In genomic region chr7:130994378-130995115, GRCh38 we compare ENCODE assay signal across 10 cellular contexts.
DNase-seq lines count a peak whose midpoint lies in the region; ATAC-seq and TF ChIP-seq lines count a peak whose summit lies in the region.
"Had no signal": no experiment of that assay in that cellular context is flagged by ENCODE, and none has a peak within 500 bp of the region (broad histone marks: within the 10 kb centered on the region; RNA-seq: fewer than 3 reads in every experiment).

No MANE protein-coding gene starts in this region.

- no peaks in the 10 kb centered on the region for H3K27me3 Mint-ChIP-seq in activated T-cell treated with anti-CD3 and anti-CD28 coated beads, Interleukin-2, amount 50 U/mL, for 24 hours

- H3K9me3 ChIP-seq in mucosa of descending colon (no peaks in the 10 kb centered on the region), tibial nerve (no peaks in the 10 kb centered on the region)

- peak overlapping the region; percentile 95 for H3K27ac ChIP-seq in cingulate gyrus (ENCODE audit: low read depth, low read length)
- peak overlapping the region; percentile 78 to 92 (median 91) for H3K27ac ChIP-seq in tibial nerve

- peak; percentile 85 to 89 for TF ChIP-seq EP300 in tibial nerve (IDR thresholded peaks at IDR 0.05)

- H3K4me3 ChIP-seq in mucosa of descending colon, result no peak overlapping the region
- peak overlapping the region in 2 of 4 donors; percentile 1 to 15 for H3K4me3 ChIP-seq in tibial nerve
- H3K4me3 ChIP-seq: K562 had no signal

- H3K36me3 Mint-ChIP-seq in activated T-cell treated with anti-CD3 and anti-CD28 coated beads, Interleukin-2, amount 50 U/mL, for 24 hours (ENCODE audit: low read depth), result peaks cover 53% of the 10 kb centered on the region

- H3K4me1 Mint-ChIP-seq in activated T-cell treated with anti-CD3 and anti-CD28 coated beads, Interleukin-2, amount 50 U/mL, for 24 hours (ENCODE audit: low read depth), result peaks cover 88% of the 10 kb centered on the region

- intact Hi-C loops in mucosa of descending colon (cut with DNase I, micrococcal nuclease), result no loop called here

- H3K4me3 Mint-ChIP-seq in activated T-cell treated with anti-CD3 and anti-CD28 coated beads, Interleukin-2, amount 50 U/mL, for 24 hours, result peak overlapping the region; percentile 57

- peak overlapping the region; percentile 97 for H3K27ac Mint-ChIP-seq in activated T-cell treated with anti-CD3 and anti-CD28 coated beads, Interleukin-2, amount 50 U/mL, for 24 hours

- WGBS in tibial nerve, 2 donors, result 22 to 46% methylated on average over 13 of the region's 13 CpGs

- H3K36me3 ChIP-seq in mucosa of descending colon (ENCODE audit: low read depth) (no peaks in the 10 kb centered on the region), tibial nerve (no peaks in the 10 kb centered on the region)

- H3K27me3 ChIP-seq in tibial nerve, result no peaks in the 10 kb centered on the region

- no peak for DNase-seq in activated T-cell treated with anti-CD3 and anti-CD28 coated beads, Interleukin-2, amount 50 U/mL, for 24 hours
- DNase-seq in activated T-cell treated with anti-CD3 and anti-CD28 coated beads, Interleukin-2, amount 50 U/mL, for 48 hours, result no peak
- DNase-seq in mucosa of descending colon (peak; percentile 41 to 68 (median 60)), tibial nerve (ENCODE audit: low spot score in 2 of 2) (peak in 1 of 2 donors; percentile 55), GM19240 (ENCODE audit: insufficient read length, low spot score) (no peak)
- DNase-seq: T-helper 9 cell had no signal

- TF ChIP-seq CTCF in mucosa of descending colon (IDR thresholded peaks at IDR 0.05) (no peak), tibial nerve (IDR thresholded peaks at IDR 0.05) (no peak)

- no peaks in the 10 kb centered on the region for H3K9me3 Mint-ChIP-seq in activated T-cell treated with anti-CD3 and anti-CD28 coated beads, Interleukin-2, amount 50 U/mL, for 24 hours

- peaks cover 64% of the 10 kb centered on the region for H3K4me1 ChIP-seq in mucosa of descending colon (ENCODE audit: low read depth)
- H3K4me1 ChIP-seq in tibial nerve, result peaks cover 5 to 100% (median 85%) of the 10 kb centered on the region in 4 donors

- peak in 1 of 2 donors; percentile 38 for TF ChIP-seq POLR2A in tibial nerve (IDR thresholded peaks at IDR 0.05)

- peak; percentile 50 for ATAC-seq in mucosa of descending colon
- no peak for ATAC-seq in HG02981 (IDR thresholded peaks at IDR 0.05; ENCODE audit: unreplicated experiment)
- no peak for ATAC-seq in GM21529 (IDR thresholded peaks at IDR 0.05; ENCODE audit: unreplicated experiment)
- ATAC-seq: K562 had no signal

Comparison
In these comparisons a context has a peak if more than half of its experiments do, and no peak if none do; other contexts are left out.
1. DNase-seq: peak in mucosa of descending colon (3 of 3); none in activated T-cell treated with anti-CD3 and anti-CD28 coated beads, Interleukin-2, amount 50 U/mL, for 24 hours (single experiment), activated T-cell treated with anti-CD3 and anti-CD28 coated beads, Interleukin-2, amount 50 U/mL, for 48 hours (0 of 2) and GM19240 (single experiment).